In the genomic region with DNA sequence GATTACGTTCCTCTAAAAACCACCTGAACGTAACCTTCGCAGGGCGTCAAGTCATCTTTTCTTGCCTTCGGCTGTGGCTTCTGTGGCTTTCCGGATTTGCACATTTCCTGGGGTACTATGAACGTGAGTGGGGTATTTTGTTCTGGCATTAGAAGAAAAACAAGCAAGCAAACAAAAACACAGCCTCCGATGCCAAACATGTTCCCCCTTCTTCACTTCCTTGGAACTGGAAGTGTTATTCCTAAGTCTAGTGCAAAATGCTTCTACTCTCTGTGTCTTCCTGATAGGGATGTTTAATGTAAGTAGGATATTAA, we compare ENCODE assay signal across 5 cellular contexts. TPM values are rescaled to one million over a fixed set of nuclear protein-coding genes. Genes with fewer than 3 reads are reported as not detected.
"Had no signal": no experiment of that assay in that cellular context is flagged by ENCODE, and none has a peak within 500 bp of the region (broad histone marks: within the 10 kb centered on the region; RNA-seq: fewer than 3 reads in every experiment).

No MANE protein-coding gene starts in this region.

RNA-seq across cellular contexts. Expression of gene FOXD4L1, which starts 2.2 kb away (rescaled TPM):
- total RNA-seq: astrocyte, glomerular endothelial cell, kidney epithelial cell, Right ventricle myocardium superior, smooth muscle cell had no signal
- polyA plus RNA-seq: smooth muscle cell had no signal
